1 cellular context compared by ENCODE assay signal in the genomic region with DNA sequence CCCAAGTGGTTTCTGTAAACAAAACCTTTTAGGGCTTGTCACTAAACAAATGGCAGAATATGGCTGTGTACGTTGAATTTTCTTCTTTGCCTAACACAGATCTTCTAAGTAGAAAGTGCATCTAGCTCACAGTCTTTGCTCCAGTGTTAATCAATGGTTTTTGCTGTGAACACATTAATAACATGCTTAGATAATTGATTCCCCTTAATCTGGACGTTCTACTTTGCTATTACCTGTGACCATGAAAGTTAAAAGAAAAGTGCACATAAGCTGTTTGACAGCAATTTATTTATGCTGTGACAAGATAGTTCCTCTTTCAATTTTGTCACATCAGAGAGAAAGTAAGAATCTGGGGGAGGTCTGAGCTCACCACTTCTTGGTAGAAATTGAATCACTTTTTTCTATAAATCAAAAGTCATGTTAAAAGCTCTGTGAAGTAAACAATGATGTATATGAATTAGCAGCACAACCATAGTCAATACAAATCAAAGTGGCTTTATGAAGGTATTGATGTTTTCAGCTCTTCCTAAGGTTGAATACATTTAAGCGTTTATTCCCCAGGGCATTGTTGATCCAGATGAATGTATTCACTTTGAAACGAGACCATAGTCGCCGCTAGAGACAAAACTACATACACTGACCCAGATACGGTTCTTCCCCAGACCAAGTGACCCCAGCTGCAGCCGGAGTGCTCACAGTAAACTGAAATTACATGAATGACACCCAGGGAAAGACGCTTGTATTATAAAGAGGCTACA.
TF ChIP-seq lines count a peak whose summit lies in the region.

No MANE protein-coding gene starts in this region.

TF ChIP-seq in GM23338, 12 proteins besides CTCF, POLR2A, EP300 and RAD21 (continued from another document):
- TF ChIP-seq, protein P1, sequence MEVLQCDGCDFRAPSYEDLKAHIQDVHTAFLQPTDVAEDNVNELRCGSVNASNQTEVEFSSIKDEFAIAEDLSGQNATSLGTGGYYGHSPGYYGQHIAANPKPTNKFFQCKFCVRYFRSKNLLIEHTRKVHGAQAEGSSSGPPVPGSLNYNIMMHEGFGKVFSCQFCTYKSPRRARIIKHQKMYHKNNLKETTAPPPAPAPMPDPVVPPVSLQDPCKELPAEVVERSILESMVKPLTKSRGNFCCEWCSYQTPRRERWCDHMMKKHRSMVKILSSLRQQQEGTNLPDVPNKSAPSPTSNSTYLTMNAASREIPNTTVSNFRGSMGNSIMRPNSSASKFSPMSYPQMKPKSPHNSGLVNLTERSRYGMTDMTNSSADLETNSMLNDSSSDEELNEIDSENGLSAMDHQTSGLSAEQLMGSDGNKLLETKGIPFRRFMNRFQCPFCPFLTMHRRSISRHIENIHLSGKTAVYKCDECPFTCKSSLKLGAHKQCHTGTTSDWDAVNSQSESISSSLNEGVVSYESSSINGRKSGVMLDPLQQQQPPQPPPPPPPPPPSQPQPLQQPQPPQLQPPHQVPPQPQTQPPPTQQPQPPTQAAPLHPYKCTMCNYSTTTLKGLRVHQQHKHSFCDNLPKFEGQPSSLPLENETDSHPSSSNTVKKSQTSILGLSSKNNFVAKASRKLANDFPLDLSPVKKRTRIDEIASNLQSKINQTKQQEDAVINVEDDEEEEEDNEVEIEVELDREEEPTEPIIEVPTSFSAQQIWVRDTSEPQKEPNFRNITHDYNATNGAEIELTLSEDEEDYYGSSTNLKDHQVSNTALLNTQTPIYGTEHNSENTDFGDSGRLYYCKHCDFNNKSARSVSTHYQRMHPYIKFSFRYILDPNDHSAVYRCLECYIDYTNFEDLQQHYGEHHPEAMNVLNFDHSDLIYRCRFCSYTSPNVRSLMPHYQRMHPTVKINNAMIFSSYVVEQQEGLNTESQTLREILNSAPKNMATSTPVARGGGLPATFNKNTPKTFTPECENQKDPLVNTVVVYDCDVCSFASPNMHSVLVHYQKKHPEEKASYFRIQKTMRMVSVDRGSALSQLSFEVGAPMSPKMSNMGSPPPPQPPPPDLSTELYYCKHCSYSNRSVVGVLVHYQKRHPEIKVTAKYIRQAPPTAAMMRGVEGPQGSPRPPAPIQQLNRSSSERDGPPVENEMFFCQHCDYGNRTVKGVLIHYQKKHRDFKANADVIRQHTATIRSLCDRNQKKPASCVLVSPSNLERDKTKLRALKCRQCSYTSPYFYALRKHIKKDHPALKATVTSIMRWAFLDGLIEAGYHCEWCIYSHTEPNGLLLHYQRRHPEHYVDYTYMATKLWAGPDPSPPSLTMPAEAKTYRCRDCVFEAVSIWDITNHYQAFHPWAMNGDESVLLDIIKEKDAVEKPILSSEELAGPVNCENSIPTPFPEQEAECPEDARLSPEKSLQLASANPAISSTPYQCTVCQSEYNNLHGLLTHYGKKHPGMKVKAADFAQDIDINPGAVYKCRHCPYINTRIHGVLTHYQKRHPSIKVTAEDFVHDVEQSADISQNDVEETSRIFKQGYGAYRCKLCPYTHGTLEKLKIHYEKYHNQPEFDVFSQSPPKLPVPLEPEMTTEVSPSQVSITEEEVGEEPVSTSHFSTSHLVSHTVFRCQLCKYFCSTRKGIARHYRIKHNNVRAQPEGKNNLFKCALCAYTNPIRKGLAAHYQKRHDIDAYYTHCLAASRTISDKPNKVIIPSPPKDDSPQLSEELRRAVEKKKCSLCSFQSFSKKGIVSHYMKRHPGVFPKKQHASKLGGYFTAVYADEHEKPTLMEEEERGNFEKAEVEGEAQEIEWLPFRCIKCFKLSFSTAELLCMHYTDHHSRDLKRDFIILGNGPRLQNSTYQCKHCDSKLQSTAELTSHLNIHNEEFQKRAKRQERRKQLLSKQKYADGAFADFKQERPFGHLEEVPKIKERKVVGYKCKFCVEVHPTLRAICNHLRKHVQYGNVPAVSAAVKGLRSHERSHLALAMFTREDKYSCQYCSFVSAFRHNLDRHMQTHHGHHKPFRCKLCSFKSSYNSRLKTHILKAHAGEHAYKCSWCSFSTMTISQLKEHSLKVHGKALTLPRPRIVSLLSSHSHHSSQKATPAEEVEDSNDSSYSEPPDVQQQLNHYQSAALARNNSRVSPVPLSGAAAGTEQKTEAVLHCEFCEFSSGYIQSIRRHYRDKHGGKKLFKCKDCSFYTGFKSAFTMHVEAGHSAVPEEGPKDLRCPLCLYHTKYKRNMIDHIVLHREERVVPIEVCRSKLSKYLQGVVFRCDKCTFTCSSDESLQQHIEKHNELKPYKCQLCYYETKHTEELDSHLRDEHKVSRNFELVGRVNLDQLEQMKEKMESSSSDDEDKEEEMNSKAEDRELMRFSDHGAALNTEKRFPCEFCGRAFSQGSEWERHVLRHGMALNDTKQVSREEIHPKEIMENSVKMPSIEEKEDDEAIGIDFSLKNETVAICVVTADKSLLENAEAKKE (CRISPR knock-in tag; IDR thresholded peaks at IDR 0.05), result no peak
